Comparison of ENCODE assay signal across 1 cellular context in genomic region chr19:40807147-40808020, GRCh38.
TF ChIP-seq lines count a peak whose summit lies in the region.

No MANE protein-coding gene starts in this region.

TF ChIP-seq in HepG2, 621 proteins besides CTCF, POLR2A, EP300 and RAD21:
- TF ChIP-seq FOSL2 (CRISPR knock-in tag; IDR thresholded peaks at IDR 0.05) (peak; percentile 59), ZNF687 (CRISPR knock-in tag; IDR thresholded peaks at IDR 0.05) (peak; percentile 11; the same call in 1 of the 2 replicates), CENPT (CRISPR knock-in tag; IDR thresholded peaks at IDR 0.05; ENCODE audit: low read depth) (0 out of 2 replicates have a peak, but pooled peaks have one; percentile 21), ZNF230 (CRISPR knock-in tag; IDR thresholded peaks at IDR 0.05) (no peak), STAG1 (CRISPR knock-in tag; IDR thresholded peaks at IDR 0.05) (peak; percentile 68), ZFYVE20 (CRISPR knock-in tag; IDR thresholded peaks at IDR 0.05; ENCODE audit: borderline replicate concordance, low read depth) (no peak), SIN3A (IDR thresholded peaks at IDR 0.05; ENCODE audit: borderline replicate concordance, low read depth, low read length) (0 out of 2 replicates have a peak, but pooled peaks have one; percentile 1), ZNF768 (CRISPR knock-in tag; IDR thresholded peaks at IDR 0.05) (no peak), ARID4A (CRISPR knock-in tag; IDR thresholded peaks at IDR 0.05; ENCODE audit: borderline replicate concordance) (0 out of 2 replicates have a peak, but pooled peaks have one; percentile 1), ZNF747 (CRISPR knock-in tag; IDR thresholded peaks at IDR 0.05; ENCODE audit: borderline replicate concordance) (0 out of 2 replicates have a peak, but pooled peaks have one; percentile 38), ZNF136 (CRISPR knock-in tag; IDR thresholded peaks at IDR 0.05; ENCODE audit: low read depth) (no peak), ZBTB33 (CRISPR knock-in tag; IDR thresholded peaks at IDR 0.05) (peak; percentile 92), ZNF577 (CRISPR knock-in tag; IDR thresholded peaks at IDR 0.05; ENCODE audit: borderline replicate concordance, low read depth) (no peak)
- TF ChIP-seq, protein P1, sequence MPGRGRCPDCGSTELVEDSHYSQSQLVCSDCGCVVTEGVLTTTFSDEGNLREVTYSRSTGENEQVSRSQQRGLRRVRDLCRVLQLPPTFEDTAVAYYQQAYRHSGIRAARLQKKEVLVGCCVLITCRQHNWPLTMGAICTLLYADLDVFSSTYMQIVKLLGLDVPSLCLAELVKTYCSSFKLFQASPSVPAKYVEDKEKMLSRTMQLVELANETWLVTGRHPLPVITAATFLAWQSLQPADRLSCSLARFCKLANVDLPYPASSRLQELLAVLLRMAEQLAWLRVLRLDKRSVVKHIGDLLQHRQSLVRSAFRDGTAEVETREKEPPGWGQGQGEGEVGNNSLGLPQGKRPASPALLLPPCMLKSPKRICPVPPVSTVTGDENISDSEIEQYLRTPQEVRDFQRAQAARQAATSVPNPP (CRISPR knock-in tag; IDR thresholded peaks at IDR 0.05), result no peak
TF ChIP-seq in HepG2: peak in this region for 8.
